1 cellular context compared by ENCODE assay signal in genomic region chr13:81473366-81473899, GRCh38.
TF ChIP-seq lines count a peak whose summit lies in the region.

No MANE protein-coding gene starts in this region.

TF ChIP-seq in GM23338, 12 proteins besides CTCF, POLR2A, EP300 and RAD21 (continued from another document):
- TF ChIP-seq, protein P1, sequence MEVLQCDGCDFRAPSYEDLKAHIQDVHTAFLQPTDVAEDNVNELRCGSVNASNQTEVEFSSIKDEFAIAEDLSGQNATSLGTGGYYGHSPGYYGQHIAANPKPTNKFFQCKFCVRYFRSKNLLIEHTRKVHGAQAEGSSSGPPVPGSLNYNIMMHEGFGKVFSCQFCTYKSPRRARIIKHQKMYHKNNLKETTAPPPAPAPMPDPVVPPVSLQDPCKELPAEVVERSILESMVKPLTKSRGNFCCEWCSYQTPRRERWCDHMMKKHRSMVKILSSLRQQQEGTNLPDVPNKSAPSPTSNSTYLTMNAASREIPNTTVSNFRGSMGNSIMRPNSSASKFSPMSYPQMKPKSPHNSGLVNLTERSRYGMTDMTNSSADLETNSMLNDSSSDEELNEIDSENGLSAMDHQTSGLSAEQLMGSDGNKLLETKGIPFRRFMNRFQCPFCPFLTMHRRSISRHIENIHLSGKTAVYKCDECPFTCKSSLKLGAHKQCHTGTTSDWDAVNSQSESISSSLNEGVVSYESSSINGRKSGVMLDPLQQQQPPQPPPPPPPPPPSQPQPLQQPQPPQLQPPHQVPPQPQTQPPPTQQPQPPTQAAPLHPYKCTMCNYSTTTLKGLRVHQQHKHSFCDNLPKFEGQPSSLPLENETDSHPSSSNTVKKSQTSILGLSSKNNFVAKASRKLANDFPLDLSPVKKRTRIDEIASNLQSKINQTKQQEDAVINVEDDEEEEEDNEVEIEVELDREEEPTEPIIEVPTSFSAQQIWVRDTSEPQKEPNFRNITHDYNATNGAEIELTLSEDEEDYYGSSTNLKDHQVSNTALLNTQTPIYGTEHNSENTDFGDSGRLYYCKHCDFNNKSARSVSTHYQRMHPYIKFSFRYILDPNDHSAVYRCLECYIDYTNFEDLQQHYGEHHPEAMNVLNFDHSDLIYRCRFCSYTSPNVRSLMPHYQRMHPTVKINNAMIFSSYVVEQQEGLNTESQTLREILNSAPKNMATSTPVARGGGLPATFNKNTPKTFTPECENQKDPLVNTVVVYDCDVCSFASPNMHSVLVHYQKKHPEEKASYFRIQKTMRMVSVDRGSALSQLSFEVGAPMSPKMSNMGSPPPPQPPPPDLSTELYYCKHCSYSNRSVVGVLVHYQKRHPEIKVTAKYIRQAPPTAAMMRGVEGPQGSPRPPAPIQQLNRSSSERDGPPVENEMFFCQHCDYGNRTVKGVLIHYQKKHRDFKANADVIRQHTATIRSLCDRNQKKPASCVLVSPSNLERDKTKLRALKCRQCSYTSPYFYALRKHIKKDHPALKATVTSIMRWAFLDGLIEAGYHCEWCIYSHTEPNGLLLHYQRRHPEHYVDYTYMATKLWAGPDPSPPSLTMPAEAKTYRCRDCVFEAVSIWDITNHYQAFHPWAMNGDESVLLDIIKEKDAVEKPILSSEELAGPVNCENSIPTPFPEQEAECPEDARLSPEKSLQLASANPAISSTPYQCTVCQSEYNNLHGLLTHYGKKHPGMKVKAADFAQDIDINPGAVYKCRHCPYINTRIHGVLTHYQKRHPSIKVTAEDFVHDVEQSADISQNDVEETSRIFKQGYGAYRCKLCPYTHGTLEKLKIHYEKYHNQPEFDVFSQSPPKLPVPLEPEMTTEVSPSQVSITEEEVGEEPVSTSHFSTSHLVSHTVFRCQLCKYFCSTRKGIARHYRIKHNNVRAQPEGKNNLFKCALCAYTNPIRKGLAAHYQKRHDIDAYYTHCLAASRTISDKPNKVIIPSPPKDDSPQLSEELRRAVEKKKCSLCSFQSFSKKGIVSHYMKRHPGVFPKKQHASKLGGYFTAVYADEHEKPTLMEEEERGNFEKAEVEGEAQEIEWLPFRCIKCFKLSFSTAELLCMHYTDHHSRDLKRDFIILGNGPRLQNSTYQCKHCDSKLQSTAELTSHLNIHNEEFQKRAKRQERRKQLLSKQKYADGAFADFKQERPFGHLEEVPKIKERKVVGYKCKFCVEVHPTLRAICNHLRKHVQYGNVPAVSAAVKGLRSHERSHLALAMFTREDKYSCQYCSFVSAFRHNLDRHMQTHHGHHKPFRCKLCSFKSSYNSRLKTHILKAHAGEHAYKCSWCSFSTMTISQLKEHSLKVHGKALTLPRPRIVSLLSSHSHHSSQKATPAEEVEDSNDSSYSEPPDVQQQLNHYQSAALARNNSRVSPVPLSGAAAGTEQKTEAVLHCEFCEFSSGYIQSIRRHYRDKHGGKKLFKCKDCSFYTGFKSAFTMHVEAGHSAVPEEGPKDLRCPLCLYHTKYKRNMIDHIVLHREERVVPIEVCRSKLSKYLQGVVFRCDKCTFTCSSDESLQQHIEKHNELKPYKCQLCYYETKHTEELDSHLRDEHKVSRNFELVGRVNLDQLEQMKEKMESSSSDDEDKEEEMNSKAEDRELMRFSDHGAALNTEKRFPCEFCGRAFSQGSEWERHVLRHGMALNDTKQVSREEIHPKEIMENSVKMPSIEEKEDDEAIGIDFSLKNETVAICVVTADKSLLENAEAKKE (CRISPR knock-in tag; IDR thresholded peaks at IDR 0.05) = no peak
- TF ChIP-seq NANOG (IDR thresholded peaks at IDR 0.05; ENCODE audit: borderline replicate concordance) = no peak
- TF ChIP-seq, protein P2, sequence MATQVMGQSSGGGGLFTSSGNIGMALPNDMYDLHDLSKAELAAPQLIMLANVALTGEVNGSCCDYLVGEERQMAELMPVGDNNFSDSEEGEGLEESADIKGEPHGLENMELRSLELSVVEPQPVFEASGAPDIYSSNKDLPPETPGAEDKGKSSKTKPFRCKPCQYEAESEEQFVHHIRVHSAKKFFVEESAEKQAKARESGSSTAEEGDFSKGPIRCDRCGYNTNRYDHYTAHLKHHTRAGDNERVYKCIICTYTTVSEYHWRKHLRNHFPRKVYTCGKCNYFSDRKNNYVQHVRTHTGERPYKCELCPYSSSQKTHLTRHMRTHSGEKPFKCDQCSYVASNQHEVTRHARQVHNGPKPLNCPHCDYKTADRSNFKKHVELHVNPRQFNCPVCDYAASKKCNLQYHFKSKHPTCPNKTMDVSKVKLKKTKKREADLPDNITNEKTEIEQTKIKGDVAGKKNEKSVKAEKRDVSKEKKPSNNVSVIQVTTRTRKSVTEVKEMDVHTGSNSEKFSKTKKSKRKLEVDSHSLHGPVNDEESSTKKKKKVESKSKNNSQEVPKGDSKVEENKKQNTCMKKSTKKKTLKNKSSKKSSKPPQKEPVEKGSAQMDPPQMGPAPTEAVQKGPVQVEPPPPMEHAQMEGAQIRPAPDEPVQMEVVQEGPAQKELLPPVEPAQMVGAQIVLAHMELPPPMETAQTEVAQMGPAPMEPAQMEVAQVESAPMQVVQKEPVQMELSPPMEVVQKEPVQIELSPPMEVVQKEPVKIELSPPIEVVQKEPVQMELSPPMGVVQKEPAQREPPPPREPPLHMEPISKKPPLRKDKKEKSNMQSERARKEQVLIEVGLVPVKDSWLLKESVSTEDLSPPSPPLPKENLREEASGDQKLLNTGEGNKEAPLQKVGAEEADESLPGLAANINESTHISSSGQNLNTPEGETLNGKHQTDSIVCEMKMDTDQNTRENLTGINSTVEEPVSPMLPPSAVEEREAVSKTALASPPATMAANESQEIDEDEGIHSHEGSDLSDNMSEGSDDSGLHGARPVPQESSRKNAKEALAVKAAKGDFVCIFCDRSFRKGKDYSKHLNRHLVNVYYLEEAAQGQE (IDR thresholded peaks at IDR 0.05; ENCODE audit: unreplicated experiment) = no peak
- TF ChIP-seq EZH2phosphoT487 (IDR thresholded peaks at IDR 0.05; ENCODE audit: unreplicated experiment) = no peak
- TF ChIP-seq ZNF331 (CRISPR knock-in tag; IDR thresholded peaks at IDR 0.05; ENCODE audit: low read depth) = no peak
